In the genomic region with DNA sequence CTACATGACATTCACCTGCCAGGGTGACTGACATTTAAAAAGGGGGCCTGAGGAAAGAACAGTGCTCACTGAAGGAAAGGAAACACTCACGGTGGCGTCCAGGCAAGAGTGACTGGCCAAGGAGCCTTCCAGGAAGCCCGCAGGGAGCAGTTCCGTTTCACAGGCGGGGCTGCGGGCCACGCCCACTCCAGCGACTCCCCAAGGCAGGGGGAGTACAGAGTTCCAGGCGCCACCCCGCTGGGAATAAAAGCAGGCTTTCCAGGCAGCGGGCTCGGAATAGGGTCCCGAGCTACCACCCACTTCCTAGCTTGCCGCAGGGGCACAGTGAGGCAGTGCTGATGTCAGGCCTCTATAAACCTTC, we compare ENCODE assay signal across 10 cellular contexts. TPM values are rescaled to one million over a fixed set of nuclear protein-coding genes. Genes with fewer than 3 reads are reported as not detected.
A peak's percentile ranks its signal among the peaks of the same experiment; 100 is the strongest.
DNase-seq lines count a peak whose midpoint lies in the region; ATAC-seq and TF ChIP-seq lines count a peak whose summit lies in the region.
"Had no signal": no experiment of that assay in that cellular context is flagged by ENCODE, and none has a peak within 500 bp of the region (broad histone marks: within the 10 kb centered on the region; RNA-seq: fewer than 3 reads in every experiment).

No MANE protein-coding gene starts in this region.

- peak overlapping the region in 10 of 11 experiments; percentile 1 to 96 (median 76); a peak in 17 of 22 replicates for H3K27ac ChIP-seq in BLaER1 treated with 17β-estradiol and CSF1 and Interleukin-3, amounts not matched to agents 10 nM and 100 nM
- peak overlapping the region; percentile 96 for H3K27ac ChIP-seq in SU-DHL-6 (ENCODE audit: low read depth, low read length)
- H3K27ac ChIP-seq in psoas muscle: peak overlapping the region; percentile 73

- no peaks in the 10 kb centered on the region; a peak in 1 of 22 replicates for H3K9me3 ChIP-seq in BLaER1 treated with 17β-estradiol and CSF1 and Interleukin-3, amounts not matched to agents 10 nM and 100 nM (replicated peaks in 1 of 11)
- H3K9me3 ChIP-seq in SU-DHL-6 (ENCODE audit: insufficient read depth, low read length): no peaks in the 10 kb centered on the region
- H3K9me3 ChIP-seq in psoas muscle: no peaks in the 10 kb centered on the region

- POLR2A ChIA-PET in MCF 10A (lab: Yijun Ruan, JAX): no interaction called here

- H3K36me3 Mint-ChIP-seq in MCF 10A (ENCODE audit: insufficient read depth, unreplicated experiment): peaks cover 48% of the 10 kb centered on the region

- H4K20me1 ChIP-seq in BLaER1 treated with 17β-estradiol and CSF1 and Interleukin-3, amounts not matched to agents 10 nM and 100 nM: peaks cover 0 to 59% (median 14%) of the 10 kb centered on the region in 11 experiments; a peak in 11 of 22 replicates
- H4K20me1 ChIP-seq in SU-DHL-6 (ENCODE audit: low read depth, low read length): no peaks in the 10 kb centered on the region

- no peak overlapping the region for H3K27ac Mint-ChIP-seq in MCF 10A (ENCODE audit: low read depth, unreplicated experiment)

- no peak overlapping the region; a peak in 2 of 20 replicates for H3K4me3 ChIP-seq in BLaER1 treated with 17β-estradiol and CSF1 and Interleukin-3, amounts not matched to agents 10 nM and 100 nM
- H3K4me3 ChIP-seq in SU-DHL-6 (ENCODE audit: insufficient read depth, low read length, poor library complexity, severe bottlenecking) (no peak overlapping the region), psoas muscle (no peak overlapping the region)

- TF ChIP-seq CTCF in SU-DHL-6 (IDR thresholded peaks at IDR 0.05; ENCODE audit: insufficient read depth, low read length, poor library complexity, severe bottlenecking) (no peak), psoas muscle (IDR thresholded peaks at IDR 0.05) (no peak), MCF 10A (IDR thresholded peaks at IDR 0.05; ENCODE audit: unreplicated experiment) (no peak)

- H3K36me3 ChIP-seq in BLaER1 treated with 17β-estradiol and CSF1 and Interleukin-3, amounts not matched to agents 10 nM and 100 nM: peaks cover 64 to 94% (median 78%) of the 10 kb centered on the region in 11 experiments
- H3K36me3 ChIP-seq in SU-DHL-6 (ENCODE audit: low read length) (peaks cover 3% of the 10 kb centered on the region; the same call in 1 of the 2 replicates), psoas muscle (ENCODE audit: insufficient read depth in 1 of 2, low read depth in 1 of 2) (peaks cover 0 to 84% of the 10 kb centered on the region in 2 donors)

- H3K4me3 Mint-ChIP-seq in MCF 10A (ENCODE audit: unreplicated experiment): no peak overlapping the region

- peak overlapping the region in 9 of 11 experiments; percentile 31 to 79 (median 59); a peak in 14 of 22 replicates for H3K9ac ChIP-seq in BLaER1 treated with 17β-estradiol and CSF1 and Interleukin-3, amounts not matched to agents 10 nM and 100 nM
- H3K9ac ChIP-seq in SU-DHL-6 (ENCODE audit: low read length): peak overlapping the region; percentile 41; the same call in 1 of the 2 replicates

- no peaks in the 10 kb centered on the region for H3K4me1 Mint-ChIP-seq in MCF 10A (ENCODE audit: insufficient read depth, unreplicated experiment)

- DNase-seq in Right ventricle myocardium superior (peak; percentile 80), psoas muscle (peak; percentile 64 to 80), NCI-H345 treated with DMSO at 0.1 percent for 48 hours (lab: John Stamatoyannopoulos, UW; ENCODE audit: unreplicated experiment) (no peak), MCF 10A (ENCODE audit: unreplicated experiment) (no peak)
- no peak for DNase-seq in activated CD4-positive, CD25-positive, alpha-beta regulatory T cell (lab: John Stamatoyannopoulos, UW)
- DNase-seq: activated effector memory CD4-positive, alpha-beta T cell treated with anti-CD3 and anti-CD28 coated beads, Interleukin-2, amount 50 U/mL, for 16 hours had no signal

- peak; percentile 23 for ATAC-seq in Right ventricle myocardium superior (ENCODE audit: poor library complexity)
- ATAC-seq in psoas muscle: peak in 1 of 4 donors; percentile 55
- ATAC-seq in GM19455 (IDR thresholded peaks at IDR 0.05; ENCODE audit: unreplicated experiment): no peak
- ATAC-seq: HCT116 had no signal

- H3K9me3 Mint-ChIP-seq in MCF 10A (ENCODE audit: unreplicated experiment): no peaks in the 10 kb centered on the region

- peak overlapping the region; percentile 63 to 93 (median 75) for H3K4me2 ChIP-seq in BLaER1 treated with 17β-estradiol and CSF1 and Interleukin-3, amounts not matched to agents 10 nM and 100 nM
- H3K4me2 ChIP-seq in SU-DHL-6 (ENCODE audit: low read depth, low read length, poor library complexity, severe bottlenecking): peak overlapping the region; percentile 55

- H3K9me2 ChIP-seq in SU-DHL-6 (replicated peaks; ENCODE audit: insufficient read depth, low read length): no peaks in the 10 kb centered on the region

- H3F3A ChIP-seq in SU-DHL-6 (ENCODE audit: insufficient read depth): peaks cover 38% of the 10 kb centered on the region

- WGBS in psoas muscle, 3 donors: 30 to 38% (median 36%) methylated on average over 14 of the region's 14 CpGs

- no peaks in the 10 kb centered on the region for H3K27me3 ChIP-seq in BLaER1 treated with 17β-estradiol and CSF1 and Interleukin-3, amounts not matched to agents 10 nM and 100 nM
- H3K27me3 ChIP-seq in SU-DHL-6 (ENCODE audit: low read length): no peaks in the 10 kb centered on the region
- no peaks in the 10 kb centered on the region for H3K27me3 ChIP-seq in psoas muscle (ENCODE audit: insufficient read depth in 3 of 3, low read length in 2 of 3)

- H3K4me1 ChIP-seq in BLaER1 treated with 17β-estradiol and CSF1 and Interleukin-3, amounts not matched to agents 10 nM and 100 nM: peaks cover 39 to 94% (median 81%) of the 10 kb centered on the region in 10 experiments
- peaks cover 35% of the 10 kb centered on the region for H3K4me1 ChIP-seq in psoas muscle

- intact Hi-C loops in Right ventricle myocardium superior (cut with DNase I) (loop anchor here (10.0 kb wide), 1 partner anchor 402 kb away; the partner anchor contains the start of gene OSER1), psoas muscle (cut with DNase I) (loop anchor here in 1 of 2 donors (5.0 kb wide), 1 partner anchor 234 kb away; no protein-coding TSS in a partner anchor), MCF 10A (cut with micrococcal nuclease) (no loop called here)

- no TSS peak for BruUV-seq in MCF 10A (replicated peaks; lab: Mats Ljungman, UMichigan)

- CTCF ChIA-PET in MCF 10A (lab: Yijun Ruan, JAX): interaction anchor here (0.7 kb wide), 1 partner anchor 19 kb away, joined by 5 read pairs; no protein-coding TSS in a partner anchor

- 0 out of 2 replicates have a peak, but pooled peaks cover 4% of the 10 kb centered on the region for H3K79me2 ChIP-seq in SU-DHL-6 (ENCODE audit: insufficient read depth, low read length)

- H2AFZ ChIP-seq in SU-DHL-6 (ENCODE audit: low read depth, low read length, severe bottlenecking): no peak overlapping the region

- H3K27me3 Mint-ChIP-seq in MCF 10A (ENCODE audit: insufficient read depth, unreplicated experiment): no peaks in the 10 kb centered on the region

RNA-seq across cellular contexts. Expression of gene PKIG, which starts 34.2 kb away (rescaled TPM):
- 180 TPM for total RNA-seq in Right ventricle myocardium superior
- 100 to 1,000 TPM in 2 of 4 donors, 10 to 100 TPM in 2; 35.2 to 110 (median 88.3) TPM for total RNA-seq in psoas muscle
- polyA plus RNA-seq in psoas muscle: 100 to 1,000 TPM in 2 of 3 donors, 10 to 100 TPM in 1; 33.5 to 134 (median 108) TPM
- total RNA-seq in MCF 10A (2022): 19.2 and 24.8 TPM in 2 replicates

RNA-seq across cellular contexts. Expression of gene ADA, which starts 34.9 kb away (rescaled TPM):
- total RNA-seq in Right ventricle myocardium superior (8.9 TPM), psoas muscle (1 to 10 TPM; 3.3 to 4.9 (median 4.0) TPM), MCF 10A (2022) (5.1 and 6.0 TPM in 2 replicates)
- 1 to 10 TPM; 3.5 to 5.8 (median 4.2) TPM for polyA plus RNA-seq in psoas muscle

Comparison
In these comparisons a context has a peak if more than half of its experiments do, and no peak if none do; other contexts are left out.
1. DNase-seq: peak in Right ventricle myocardium superior (single experiment) and psoas muscle (2 of 2); none in NCI-H345 treated with DMSO at 0.1 percent for 48 hours (single experiment), activated CD4-positive, CD25-positive, alpha-beta regulatory T cell (0 of 4) and MCF 10A (single experiment).
2. Peak in every context shown above with its lines, with median percentiles within 50 percentile points of each other: H3K27ac ChIP-seq.